9 cellular contexts compared by ENCODE assay signal in the genomic region with DNA sequence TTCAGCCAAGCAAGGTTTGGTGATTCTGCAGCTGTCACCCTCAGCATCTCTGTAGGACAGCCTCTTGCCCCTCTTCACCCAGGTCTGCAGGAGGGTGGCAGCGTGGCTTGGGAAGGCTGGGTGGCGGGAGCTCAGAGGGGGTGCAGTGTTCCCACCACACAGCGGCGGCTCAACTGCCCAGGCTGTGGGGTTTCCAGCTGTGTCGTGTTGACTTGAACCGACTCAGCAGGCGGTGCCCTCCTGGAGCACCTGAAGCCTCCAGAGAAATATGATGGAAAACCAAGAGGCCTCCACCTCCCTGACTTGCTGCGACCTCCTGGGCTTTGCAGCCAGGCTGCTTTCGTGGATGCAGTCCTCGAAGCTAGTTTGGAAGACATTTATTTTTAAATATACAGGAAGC.
DNase-seq lines count a peak whose midpoint lies in the region; ATAC-seq and TF ChIP-seq lines count a peak whose summit lies in the region.
"Had no signal": no experiment of that assay in that cellular context is flagged by ENCODE, and none has a peak within 500 bp of the region (broad histone marks: within the 10 kb centered on the region; RNA-seq: fewer than 3 reads in every experiment).

No MANE protein-coding gene starts in this region.

- TF ChIP-seq CTCF in gastroesophageal sphincter (IDR thresholded peaks at IDR 0.05) (no peak), OCI-LY7 (conservative IDR thresholded peaks at IDR 0.05; ENCODE audit: low read length) (no peak)

- DNase-seq in Daoy (ENCODE audit: low read depth) (peak; percentile 10), NCI-H2029 (lab: John Stamatoyannopoulos, UW) (no peak), OCI-LY7 (ENCODE audit: low spot score) (no peak)
- no peak for DNase-seq in activated CD4-positive, alpha-beta T cell treated with anti-CD3 and anti-CD28 coated beads, Interleukin-2, amount 50 U/mL, for 4 hours
- DNase-seq: activated naive CD8-positive, alpha-beta T cell treated with anti-CD3 and anti-CD28 coated beads, Interleukin-2, amount 10 ng/mL, durations not matched to agents 7 days and 5 days had no signal

- WGBS in gastroesophageal sphincter (ENCODE audit: low coverage in 1 of 2), 2 donors, result 55% methylated on average over 6 of the region's 10 CpGs; no CpG with 5 or more reads in 1 of the 2 donors

- H3K27me3 ChIP-seq in gastroesophageal sphincter, result no peaks in the 10 kb centered on the region
- H3K27me3 ChIP-seq in skeletal muscle tissue (ENCODE audit: control insufficient read depth in 3 of 3, insufficient read depth in 3 of 3, low read length in 3 of 3), result no peaks in the 10 kb centered on the region

- no peak for TF ChIP-seq EP300 in gastroesophageal sphincter (IDR thresholded peaks at IDR 0.05)

- TF ChIP-seq POLR2A in gastroesophageal sphincter (IDR thresholded peaks at IDR 0.05), result no peak

- CTCF ChIA-PET in OCI-LY7 (lab: Charles Lee; ENCODE audit: unreplicated experiment), result no interaction called here

- H3K36me3 ChIP-seq in gastroesophageal sphincter, result no peaks in the 10 kb centered on the region
- no peaks in the 10 kb centered on the region for H3K36me3 ChIP-seq in skeletal muscle tissue (ENCODE audit: control insufficient read depth in 3 of 3, insufficient read depth in 3 of 3, low read length in 3 of 3)
- no peaks in the 10 kb centered on the region for H3K36me3 ChIP-seq in OCI-LY7 (ENCODE audit: insufficient read depth, low read length)

- no peak overlapping the region for H2AFZ ChIP-seq in OCI-LY7 (ENCODE audit: low read length)

- no peaks in the 10 kb centered on the region for H3K9me2 ChIP-seq in OCI-LY7 (ENCODE audit: insufficient read depth, low read length)

- no peak overlapping the region for H3K9ac ChIP-seq in skeletal muscle tissue (ENCODE audit: low read depth in 1 of 3, low read length in 3 of 3)

- POLR2A ChIA-PET in OCI-LY7 (lab: Charles Lee), result interaction anchor here (1.0 kb wide), 1 partner anchor 13 kb away, joined by 3 read pairs; no protein-coding TSS in a partner anchor

- H3K4me1 ChIP-seq in gastroesophageal sphincter, result peaks cover 5 to 47% (median 14%) of the 10 kb centered on the region in 3 donors
- H3K4me1 ChIP-seq in skeletal muscle tissue (ENCODE audit: control insufficient read depth in 3 of 3, insufficient read depth in 3 of 3, low read length in 3 of 3), result peaks cover 6 to 14% (median 13%) of the 10 kb centered on the region in 3 donors
- H3K4me1 ChIP-seq in OCI-LY7 (ENCODE audit: insufficient read depth, low read length, poor library complexity, severe bottlenecking), result peaks cover 12% of the 10 kb centered on the region

- H3K4me2 ChIP-seq in OCI-LY7 (ENCODE audit: low read length), result no peak overlapping the region

- intact Hi-C loops in OCI-LY7 (cut with micrococcal nuclease; ENCODE audit: unreplicated experiment), result no loop called here

- no peak overlapping the region for H3K4me3 ChIP-seq in gastroesophageal sphincter
- no peak overlapping the region for H3K4me3 ChIP-seq in skeletal muscle tissue (ENCODE audit: low read length in 3 of 3)
- no peak overlapping the region for H3K4me3 ChIP-seq in OCI-LY7 (ENCODE audit: low read depth, low read length, poor library complexity, severe bottlenecking)

- no peaks in the 10 kb centered on the region for H4K20me1 ChIP-seq in OCI-LY7 (ENCODE audit: insufficient read depth, low read length)

- H3K9me3 ChIP-seq in gastroesophageal sphincter (no peaks in the 10 kb centered on the region), skeletal muscle tissue (ENCODE audit: control insufficient read depth in 3 of 3, low read length in 3 of 3) (no peaks in the 10 kb centered on the region), OCI-LY7 (ENCODE audit: low read length) (no peaks in the 10 kb centered on the region)

- ATAC-seq in SK-N-SH treated with all-trans-retinoic acid at 6 μM for 48 hours, result no peak
- no peak for ATAC-seq in gastroesophageal sphincter
- no peak for ATAC-seq in esophagus mucosa

- H3K27ac ChIP-seq in gastroesophageal sphincter (peak overlapping the region; percentile 80 to 92 (median 85)), skeletal muscle tissue (ENCODE audit: low read depth, low read length) (peak overlapping the region; percentile 65), OCI-LY7 (ENCODE audit: low read depth, low read length, poor library complexity, severe bottlenecking) (no peak overlapping the region)

- H3K79me2 ChIP-seq in OCI-LY7 (ENCODE audit: insufficient read depth, low read depth, low read length), result no peaks in the 10 kb centered on the region

- BruUV-seq in OCI-LY7 (replicated peaks; lab: Mats Ljungman, UMichigan), result no TSS peak

TF ChIP-seq in SK-N-SH treated with all-trans-retinoic acid at 6 μM for 48 hours, 23 proteins besides CTCF, POLR2A, EP300 and RAD21:
- TF ChIP-seq ESRRG (CRISPR knock-in tag; IDR thresholded peaks at IDR 0.05) (no peak), CSDC2 (CRISPR knock-in tag; IDR thresholded peaks at IDR 0.05) (0 out of 2 replicates have a peak, but pooled peaks have one; percentile 63)
